2 cellular contexts compared by ENCODE assay signal in the genomic region with DNA sequence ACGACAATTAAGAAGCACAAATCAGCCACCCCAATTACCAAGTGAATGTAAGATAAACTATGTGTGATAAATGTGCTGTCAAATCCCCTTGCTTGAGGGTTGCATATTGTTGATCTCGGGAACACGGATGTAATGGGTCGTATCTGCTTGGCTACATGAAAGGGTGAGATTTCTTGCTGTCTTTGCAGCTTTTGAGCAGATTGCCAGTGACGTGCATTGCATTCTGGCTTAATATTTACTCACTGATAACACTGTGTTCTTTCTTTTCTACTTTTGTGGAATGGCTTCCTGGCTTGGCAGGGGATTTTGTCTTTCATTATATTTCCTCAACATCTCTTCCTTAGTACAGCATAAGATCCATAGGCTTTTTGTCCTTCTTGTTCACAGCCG.
TF ChIP-seq lines count a peak whose summit lies in the region.

No MANE protein-coding gene starts in this region.

TF ChIP-seq in H1, 55 proteins besides CTCF, POLR2A, EP300 and RAD21:
- no peak for TF ChIP-seq RNF2 (IDR thresholded peaks at IDR 0.05; ENCODE audit: borderline replicate concordance, low read depth, low read length, missing control alignments, poor library complexity, severe bottlenecking)
- TF ChIP-seq SUZ12 (IDR thresholded peaks at IDR 0.05; ENCODE audit: low read length): no peak
- no peak for TF ChIP-seq SIN3A (conservative IDR thresholded peaks at IDR 0.05 in 1 of 2, IDR thresholded peaks at IDR 0.05 in 1 of 2; ENCODE audit: low read depth in 1 of 2, low read length in 2 of 2)
- no peak for TF ChIP-seq RXRA (IDR thresholded peaks at IDR 0.05; ENCODE audit: insufficient read depth, low read depth, low read length)
- TF ChIP-seq FOSL1 (IDR thresholded peaks at IDR 0.05; ENCODE audit: insufficient read depth, low read depth, low read length): no peak
- TF ChIP-seq ZNF274 (IDR thresholded peaks at IDR 0.05; ENCODE audit: borderline replicate concordance, extremely low read depth, low read length): no peak
- no peak for TF ChIP-seq GTF2F1 (IDR thresholded peaks at IDR 0.05; ENCODE audit: borderline replicate concordance, low read depth, low read length)
- TF ChIP-seq, protein P1, sequence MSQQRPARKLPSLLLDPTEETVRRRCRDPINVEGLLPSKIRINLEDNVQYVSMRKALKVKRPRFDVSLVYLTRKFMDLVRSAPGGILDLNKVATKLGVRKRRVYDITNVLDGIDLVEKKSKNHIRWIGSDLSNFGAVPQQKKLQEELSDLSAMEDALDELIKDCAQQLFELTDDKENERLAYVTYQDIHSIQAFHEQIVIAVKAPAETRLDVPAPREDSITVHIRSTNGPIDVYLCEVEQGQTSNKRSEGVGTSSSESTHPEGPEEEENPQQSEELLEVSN (IDR thresholded peaks at IDR 0.05): no peak
- TF ChIP-seq ATF3 (IDR thresholded peaks at IDR 0.05; ENCODE audit: insufficient read depth, low read depth, low read length): no peak
- TF ChIP-seq, protein P2, sequence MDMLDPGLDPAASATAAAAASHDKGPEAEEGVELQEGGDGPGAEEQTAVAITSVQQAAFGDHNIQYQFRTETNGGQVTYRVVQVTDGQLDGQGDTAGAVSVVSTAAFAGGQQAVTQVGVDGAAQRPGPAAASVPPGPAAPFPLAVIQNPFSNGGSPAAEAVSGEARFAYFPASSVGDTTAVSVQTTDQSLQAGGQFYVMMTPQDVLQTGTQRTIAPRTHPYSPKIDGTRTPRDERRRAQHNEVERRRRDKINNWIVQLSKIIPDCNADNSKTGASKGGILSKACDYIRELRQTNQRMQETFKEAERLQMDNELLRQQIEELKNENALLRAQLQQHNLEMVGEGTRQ (IDR thresholded peaks at IDR 0.05; ENCODE audit: low read length): no peak
- no peak for TF ChIP-seq CBX8 (IDR thresholded peaks at IDR 0.05; ENCODE audit: borderline replicate concordance, low read depth, low read length)
- no peak for TF ChIP-seq KDM5A (IDR thresholded peaks at IDR 0.05; ENCODE audit: low read length)
- no peak for TF ChIP-seq CHD2 (IDR thresholded peaks at IDR 0.05; ENCODE audit: low read length)

TF ChIP-seq in liver, 16 proteins besides CTCF, POLR2A, EP300 and RAD21:
- peak; percentile 52 for TF ChIP-seq FOXA2 (IDR thresholded peaks at IDR 0.05)
- TF ChIP-seq SP1 (IDR thresholded peaks at IDR 0.05): peak; percentile 77
- TF ChIP-seq, protein P3, sequence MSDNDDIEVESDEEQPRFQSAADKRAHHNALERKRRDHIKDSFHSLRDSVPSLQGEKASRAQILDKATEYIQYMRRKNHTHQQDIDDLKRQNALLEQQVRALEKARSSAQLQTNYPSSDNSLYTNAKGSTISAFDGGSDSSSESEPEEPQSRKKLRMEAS (IDR thresholded peaks at IDR 0.05): no peak
- TF ChIP-seq HNF4A (conservative IDR thresholded peaks at IDR 0.05): peak; percentile 18 to 33
- peak in 1 of 2 donors; percentile 40 for TF ChIP-seq RXRA (IDR thresholded peaks at IDR 0.05)
- TF ChIP-seq, protein P4, sequence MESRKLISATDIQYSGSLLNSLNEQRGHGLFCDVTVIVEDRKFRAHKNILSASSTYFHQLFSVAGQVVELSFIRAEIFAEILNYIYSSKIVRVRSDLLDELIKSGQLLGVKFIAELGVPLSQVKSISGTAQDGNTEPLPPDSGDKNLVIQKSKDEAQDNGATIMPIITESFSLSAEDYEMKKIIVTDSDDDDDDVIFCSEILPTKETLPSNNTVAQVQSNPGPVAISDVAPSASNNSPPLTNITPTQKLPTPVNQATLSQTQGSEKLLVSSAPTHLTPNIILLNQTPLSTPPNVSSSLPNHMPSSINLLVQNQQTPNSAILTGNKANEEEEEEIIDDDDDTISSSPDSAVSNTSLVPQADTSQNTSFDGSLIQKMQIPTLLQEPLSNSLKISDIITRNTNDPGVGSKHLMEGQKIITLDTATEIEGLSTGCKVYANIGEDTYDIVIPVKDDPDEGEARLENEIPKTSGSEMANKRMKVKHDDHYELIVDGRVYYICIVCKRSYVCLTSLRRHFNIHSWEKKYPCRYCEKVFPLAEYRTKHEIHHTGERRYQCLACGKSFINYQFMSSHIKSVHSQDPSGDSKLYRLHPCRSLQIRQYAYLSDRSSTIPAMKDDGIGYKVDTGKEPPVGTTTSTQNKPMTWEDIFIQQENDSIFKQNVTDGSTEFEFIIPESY (IDR thresholded peaks at IDR 0.05): no peak
- no peak for TF ChIP-seq FOXA1 (IDR thresholded peaks at IDR 0.05)
- TF ChIP-seq TAF1 (conservative IDR thresholded peaks at IDR 0.05): peak; percentile 29
- TF ChIP-seq YY1 (IDR thresholded peaks at IDR 0.05): peak; percentile 92
- no peak for TF ChIP-seq GABPA (IDR thresholded peaks at IDR 0.05 in 1 of 2, conservative IDR thresholded peaks at IDR 0.05 in 1 of 2)
- TF ChIP-seq JUND (IDR thresholded peaks at IDR 0.05): peak in 1 of 2 donors; percentile 23
